38 cellular contexts compared by ENCODE assay signal in the genomic region with DNA sequence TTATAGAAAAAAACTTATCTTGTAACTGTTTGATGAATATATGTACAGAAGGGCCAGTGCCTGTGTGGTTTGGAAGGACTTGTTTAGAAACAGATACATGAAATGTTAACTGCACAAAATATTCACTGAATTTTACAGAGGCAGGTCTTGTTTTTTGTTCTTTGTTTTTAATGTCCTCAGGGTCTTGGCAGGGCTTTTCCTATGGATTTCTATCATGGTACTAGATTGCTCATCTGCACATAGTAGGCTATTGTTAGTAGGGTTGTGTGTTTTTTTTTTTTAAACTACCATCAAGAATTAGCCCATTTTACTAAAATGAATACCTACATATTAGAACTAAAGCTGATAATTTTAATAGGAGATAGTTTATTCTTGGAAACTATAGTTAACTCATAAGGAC. TPM values are rescaled to one million over a fixed set of nuclear protein-coding genes. Genes with fewer than 3 reads are reported as not detected.
"Had no signal": no experiment of that assay in that cellular context is flagged by ENCODE, and none has a peak within 500 bp of the region (broad histone marks: within the 10 kb centered on the region; RNA-seq: fewer than 3 reads in every experiment).

No MANE protein-coding gene starts in this region.

- H3K36me3 Mint-ChIP-seq: activated naive CD4-positive, alpha-beta T cell treated with anti-CD3 and anti-CD28 coated beads, Interleukin-2, amount 10 ng/mL, durations not matched to agents 7 days and 5 days; activated naive CD4-positive, alpha-beta T cell treated with anti-CD3 and anti-CD28 coated beads, Interleukin-2, amount 50 U/mL, for 24 hours; activated naive CD8-positive, alpha-beta T cell; activated naive CD8-positive, alpha-beta T cell treated with anti-CD3 and anti-CD28 coated beads for 36 hours; activated naive CD8-positive, alpha-beta T cell treated with anti-CD3 and anti-CD28 coated beads, Interleukin-2, amount 10 ng/mL, durations not matched to agents 7 days and 5 days had no signal

- H3K27me3 Mint-ChIP-seq: brain had no signal

- H3K27ac ChIP-seq: adrenal gland, ascending aorta, body of pancreas, brain microvascular endothelial cell, breast epithelium, cardiac muscle cell had no signal

- H3K4me3 ChIP-seq: adrenal gland, ascending aorta, body of pancreas, breast epithelium, cardiac muscle cell had no signal

- ATAC-seq: activated naive CD4-positive, alpha-beta T cell treated with anti-CD3 and anti-CD28 coated beads, Interleukin-2, amount 50 U/mL, for 72 hours; activated naive CD8-positive, alpha-beta T cell treated with anti-CD3 and anti-CD28 coated beads, Interleukin-2, amount 50 U/mL, for 24 hours; activated T-cell treated with anti-CD3 and anti-CD28 coated beads, Interleukin-2, amount 50 U/mL, for 4 hours; activated T-cell treated with anti-CD3 and anti-CD28 coated beads, Interleukin-2, amount 50 U/mL, for 72 hours; activated T-helper 17 cell treated with anti-CD3 and anti-CD28 coated beads, Interleukin-2, amount 50 U/mL, for 72 hours; body of pancreas had no signal

- H3K4me1 Mint-ChIP-seq: activated T-helper 17 cell treated with anti-CD3 and anti-CD28 coated beads, Interleukin-2, amount 50 U/mL, for 72 hours had no signal

- H3K4me3 Mint-ChIP-seq: activated naive CD4-positive, alpha-beta T cell treated with anti-CD3 and anti-CD28 coated beads for 36 hours; activated naive CD4-positive, alpha-beta T cell treated with anti-CD3 and anti-CD28 coated beads, Interleukin-2, amount 10 ng/mL, durations not matched to agents 7 days and 5 days; activated naive CD4-positive, alpha-beta T cell treated with anti-CD3 and anti-CD28 coated beads, Interleukin-2, amount 50 U/mL, for 24 hours; activated naive CD8-positive, alpha-beta T cell; activated naive CD8-positive, alpha-beta T cell treated with anti-CD3 and anti-CD28 coated beads for 36 hours; activated naive CD8-positive, alpha-beta T cell treated with anti-CD3 and anti-CD28 coated beads, Interleukin-2, amount 10 ng/mL, durations not matched to agents 7 days and 5 days; activated naive CD8-positive, alpha-beta T cell treated with anti-CD3 and anti-CD28 coated beads, Interleukin-2, amount 50 U/mL, for 24 hours; activated T-cell treated with anti-CD3 and anti-CD28 coated beads, Interleukin-2, amount 50 U/mL, for 24 hours; activated T-cell treated with anti-CD3 and anti-CD28 coated beads, Interleukin-2, amount 50 U/mL, for 4 hours; activated T-cell treated with anti-CD3 and anti-CD28 coated beads, Interleukin-2, amount 50 U/mL, for 72 hours; activated T-helper 1 cell treated with anti-CD3 and anti-CD28 coated beads, Interleukin-12 subunit alpha, Interleukin-12 subunit beta, Interleukin-2, Interleukin-4 antibody, amounts not matched to agents 30 ng/mL and 10 ng/mL and 1 ng/mL, durations not matched to agents 14 hours and 24 hours and 36 hours; activated T-helper 17 cell treated with anti-CD3 and anti-CD28 coated beads, Interleukin-2, amount 50 U/mL, for 72 hours; brain; central memory CD8-positive, alpha-beta T cell had no signal

- DNase-seq: activated effector memory CD4-positive, alpha-beta T cell treated with anti-CD3 and anti-CD28 coated beads, Interleukin-2, amount 50 U/mL, for 16 hours; activated effector memory CD4-positive, alpha-beta T cell treated with Interleukin-2 at 50 U/mL for 16 hours; activated gamma-delta T cell; activated gamma-delta T cell treated with Interleukin-2 at 50 U/mL for 16 hours; activated naive CD4-positive, alpha-beta T cell; activated naive CD4-positive, alpha-beta T cell treated with anti-CD3 and anti-CD28 coated beads for 36 hours; activated naive CD4-positive, alpha-beta T cell treated with anti-CD3 and anti-CD28 coated beads, Interleukin-2, amount 10 ng/mL, durations not matched to agents 7 days and 5 days; activated naive CD4-positive, alpha-beta T cell treated with anti-CD3 and anti-CD28 coated beads, Interleukin-2, amount 50 U/mL, for 16 hours; activated naive CD4-positive, alpha-beta T cell treated with Interleukin-2 at 50 U/mL for 16 hours; activated naive CD8-positive, alpha-beta T cell treated with anti-CD3 and anti-CD28 coated beads for 36 hours; activated naive CD8-positive, alpha-beta T cell treated with anti-CD3 and anti-CD28 coated beads, Interleukin-2, amount 10 ng/mL, durations not matched to agents 7 days and 5 days; activated naive CD8-positive, alpha-beta T cell treated with anti-CD3 and anti-CD28 coated beads, Interleukin-2, amount 50 U/mL, for 24 hours; activated T-cell treated with anti-CD3 and anti-CD28 coated beads, Interleukin-2, amount 50 U/mL, for 1 hour; activated T-cell treated with anti-CD3 and anti-CD28 coated beads, Interleukin-2, amount 50 U/mL, for 24 hours; activated T-cell treated with anti-CD3 and anti-CD28 coated beads, Interleukin-2, amount 50 U/mL, for 4 hours; activated T-cell treated with anti-CD3 and anti-CD28 coated beads, Interleukin-2, amount 50 U/mL, for 48 hours; activated T-cell treated with anti-CD3 and anti-CD28 coated beads, Interleukin-2, amount 50 U/mL, for 72 hours; adrenal gland; amniotic stem cell; amygdala; anterior cingulate cortex; aorta; body of pancreas; brain microvascular endothelial cell; caudate nucleus; central memory CD4-positive, alpha-beta T cell; cerebellar nuclear complex had no signal

- H3K27me3 ChIP-seq: adrenal gland, ascending aorta, body of pancreas, brain microvascular endothelial cell, breast epithelium had no signal

- H3K9me3 Mint-ChIP-seq: activated naive CD4-positive, alpha-beta T cell treated with anti-CD3 and anti-CD28 coated beads for 36 hours; activated naive CD4-positive, alpha-beta T cell treated with anti-CD3 and anti-CD28 coated beads, Interleukin-2, amount 10 ng/mL, durations not matched to agents 7 days and 5 days; activated naive CD4-positive, alpha-beta T cell treated with anti-CD3 and anti-CD28 coated beads, Interleukin-2, amount 50 U/mL, for 24 hours; activated naive CD4-positive, alpha-beta T cell treated with anti-CD3 and anti-CD28 coated beads, Interleukin-2, amount 50 U/mL, for 72 hours; activated naive CD8-positive, alpha-beta T cell treated with anti-CD3 and anti-CD28 coated beads for 36 hours; activated naive CD8-positive, alpha-beta T cell treated with anti-CD3 and anti-CD28 coated beads, Interleukin-2, amount 10 ng/mL, durations not matched to agents 7 days and 5 days; activated T-cell treated with anti-CD3 and anti-CD28 coated beads, Interleukin-2, amount 50 U/mL, for 24 hours; activated T-cell treated with anti-CD3 and anti-CD28 coated beads, Interleukin-2, amount 50 U/mL, for 4 hours; activated T-helper 1 cell treated with anti-CD3 and anti-CD28 coated beads, Interleukin-12 subunit alpha, Interleukin-12 subunit beta, Interleukin-2, Interleukin-4 antibody, amounts not matched to agents 30 ng/mL and 10 ng/mL and 1 ng/mL, durations not matched to agents 14 hours and 24 hours and 36 hours; activated T-helper 17 cell treated with anti-CD3 and anti-CD28 coated beads, Interleukin-2, amount 50 U/mL, for 72 hours; activated T-helper 2 cell treated with anti-CD3 and anti-CD28 coated beads, Interferon-gamma antibody, Interleukin-2, Interleukin-4, amounts not matched to agents 10 μg/mL and 5 μg/mL and 100 μg/mL, durations not matched to agents 14 hours and 24 hours and 36 hours; central memory CD8-positive, alpha-beta T cell had no signal

- H3K27ac Mint-ChIP-seq: activated naive CD4-positive, alpha-beta T cell treated with anti-CD3 and anti-CD28 coated beads for 36 hours; activated naive CD4-positive, alpha-beta T cell treated with anti-CD3 and anti-CD28 coated beads, Interleukin-2, amount 10 ng/mL, durations not matched to agents 7 days and 5 days; activated naive CD4-positive, alpha-beta T cell treated with anti-CD3 and anti-CD28 coated beads, Interleukin-2, amount 50 U/mL, for 24 hours; activated naive CD4-positive, alpha-beta T cell treated with anti-CD3 and anti-CD28 coated beads, Interleukin-2, amount 50 U/mL, for 72 hours; activated naive CD8-positive, alpha-beta T cell; activated naive CD8-positive, alpha-beta T cell treated with anti-CD3 and anti-CD28 coated beads for 36 hours; activated naive CD8-positive, alpha-beta T cell treated with anti-CD3 and anti-CD28 coated beads, Interleukin-2, amount 10 ng/mL, durations not matched to agents 7 days and 5 days; activated naive CD8-positive, alpha-beta T cell treated with anti-CD3 and anti-CD28 coated beads, Interleukin-2, amount 50 U/mL, for 24 hours; activated T-cell treated with anti-CD3 and anti-CD28 coated beads, Interleukin-2, amount 50 U/mL, for 24 hours; activated T-cell treated with anti-CD3 and anti-CD28 coated beads, Interleukin-2, amount 50 U/mL, for 72 hours; activated T-helper 1 cell treated with anti-CD3 and anti-CD28 coated beads, Interleukin-12 subunit alpha, Interleukin-12 subunit beta, Interleukin-2, Interleukin-4 antibody, amounts not matched to agents 30 ng/mL and 10 ng/mL and 1 ng/mL, durations not matched to agents 14 hours and 24 hours and 36 hours; activated T-helper 17 cell treated with anti-CD3 and anti-CD28 coated beads, Interleukin-2, amount 50 U/mL, for 72 hours; activated T-helper 2 cell treated with anti-CD3 and anti-CD28 coated beads, Interferon-gamma antibody, Interleukin-2, Interleukin-4, amounts not matched to agents 10 μg/mL and 5 μg/mL and 100 μg/mL, durations not matched to agents 14 hours and 24 hours and 36 hours; brain had no signal

RNA-seq across cellular contexts. Expression of a gene that starts 3.5 kb away (rescaled TPM):
- total RNA-seq: ascending aorta had no signal
